ENCODE assay signal across 19 cellular contexts in the genomic region with DNA sequence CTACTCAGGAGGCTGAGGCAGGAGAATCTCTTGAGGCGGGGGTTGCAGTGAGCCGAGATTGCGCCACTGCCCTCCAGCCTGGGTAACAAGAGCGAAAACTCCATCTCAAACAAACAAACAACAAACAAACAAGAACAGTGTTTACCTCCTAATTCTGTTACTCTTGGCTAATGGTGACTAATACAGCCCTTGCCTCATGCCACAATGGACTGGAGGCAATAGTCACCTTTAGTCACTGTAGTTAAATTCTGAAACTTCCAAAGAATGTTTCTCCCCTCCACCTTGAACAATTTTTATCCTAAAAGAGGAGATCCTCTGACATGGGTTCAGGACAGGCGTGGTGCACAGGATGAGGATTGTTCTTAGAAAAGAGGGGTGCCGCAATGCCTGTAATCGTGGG.
"Had no signal": no experiment of that assay in that cellular context is flagged by ENCODE, and none has a peak within 500 bp of the region (broad histone marks: within the 10 kb centered on the region; RNA-seq: fewer than 3 reads in every experiment).

No MANE protein-coding gene starts in this region.

- H3K36me3 ChIP-seq: left lung, right atrium auricular region, suprapubic skin, transverse colon had no signal

- DNase-seq: activated CD4-positive, alpha-beta memory T cell treated with anti-CD3 and anti-CD28 coated beads, Interleukin-2, amount 10 ng/mL, durations not matched to agents 7 days and 5 days; activated CD4-positive, alpha-beta T cell treated with anti-CD3 and anti-CD28 coated beads for 36 hours; activated CD8-positive, alpha-beta memory T cell treated with anti-CD3 and anti-CD28 coated beads, Interleukin-2, amount 10 ng/mL, durations not matched to agents 7 days and 5 days; activated naive CD4-positive, alpha-beta T cell treated with anti-CD3 and anti-CD28 coated beads for 36 hours; activated T-cell treated with anti-CD3 and anti-CD28 coated beads, Interleukin-2, amount 50 U/mL, for 24 hours; body of pancreas; central memory CD4-positive, alpha-beta T cell; dorsolateral prefrontal cortex; endodermal cell; head of caudate nucleus; kidney; left lung; occipital lobe; stimulated activated CD4-positive, alpha-beta T cell treated with anti-CD3 and anti-CD28 coated beads, Interleukin-2, amount 100 ng/mL, for 48 hours; stimulated activated naive CD8-positive, alpha-beta T cell treated with anti-CD3 and anti-CD28 coated beads, Interleukin-15, amount 100 ng/mL, for 72 hours; transverse colon had no signal

- H3K4me1 ChIP-seq: body of pancreas, left lung, right atrium auricular region, suprapubic skin had no signal

- H3K9me3 ChIP-seq: body of pancreas, left lung, right atrium auricular region, suprapubic skin, transverse colon had no signal

- H3K4me3 ChIP-seq: body of pancreas, dorsolateral prefrontal cortex, left lung, right atrium auricular region, suprapubic skin, transverse colon had no signal

- H3K27me3 ChIP-seq: body of pancreas, dorsolateral prefrontal cortex, left lung, right atrium auricular region, suprapubic skin, transverse colon had no signal

- ATAC-seq: activated CD4-positive, alpha-beta T cell treated with anti-CD3 and anti-CD28 coated beads for 36 hours; activated CD8-positive, alpha-beta memory T cell treated with anti-CD3 and anti-CD28 coated beads, Interleukin-2, amount 10 ng/mL, durations not matched to agents 7 days and 5 days; body of pancreas; left lung; stimulated activated naive CD8-positive, alpha-beta T cell treated with anti-CD3 and anti-CD28 coated beads, Interleukin-15, amount 100 ng/mL, for 72 hours; WTC11 had no signal

- H3K27ac ChIP-seq: body of pancreas, dorsolateral prefrontal cortex, left lung, right atrium auricular region, suprapubic skin, transverse colon had no signal
